ENCODE assay signal across 21 cellular contexts in the genomic region with DNA sequence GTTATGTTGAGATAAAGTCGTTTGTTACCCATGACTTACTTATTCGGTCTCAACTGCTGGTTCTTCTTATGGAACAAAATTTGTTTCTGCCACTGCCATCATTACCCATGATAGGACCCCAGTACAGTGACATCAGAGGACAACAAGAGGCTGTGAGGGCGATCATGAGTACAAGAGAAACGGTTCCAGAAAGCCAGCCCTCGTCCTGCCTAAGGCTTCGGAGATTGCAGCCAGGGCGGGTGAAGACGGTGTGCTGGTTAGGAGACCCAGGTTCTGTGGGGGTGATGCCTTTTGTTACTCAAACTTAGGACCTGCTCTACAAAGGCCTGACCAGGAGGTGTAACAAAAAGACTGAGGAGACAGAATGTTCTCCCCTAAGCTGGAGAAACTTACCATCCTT. TPM values are rescaled to one million over a fixed set of nuclear protein-coding genes. Genes with fewer than 3 reads are reported as not detected.
DNase-seq lines count a peak whose midpoint lies in the region; ATAC-seq and TF ChIP-seq lines count a peak whose summit lies in the region.
"Had no signal": no experiment of that assay in that cellular context is flagged by ENCODE, and none has a peak within 500 bp of the region (broad histone marks: within the 10 kb centered on the region; RNA-seq: fewer than 3 reads in every experiment).

No MANE protein-coding gene starts in this region.

- no peak for TF ChIP-seq CTCF in DND-41 (IDR thresholded peaks at IDR 0.05; ENCODE audit: borderline replicate concordance, extremely low read depth, low read length, poor library complexity, severe bottlenecking)

- no peak overlapping the region for H2AFZ ChIP-seq in DND-41 (ENCODE audit: low read depth, low read length)

- DNase-seq in DND-41 (no peak), T-cell (peak in 2 of 34 experiments; percentile 42 to 43), NCI-H82 treated with DMSO at 0.1 percent for 48 hours (lab: John Stamatoyannopoulos, UW; ENCODE audit: unreplicated experiment) (no peak), amniotic stem cell (lab: John Stamatoyannopoulos, UW) (no peak), superior temporal gyrus (ENCODE audit: extremely low spot score) (no peak)
- DNase-seq: brain microvascular endothelial cell, foreskin fibroblast, GDM1, hippocampal formation, Kasumi-1, NCI-H1417, T-helper 9 cell, tibial artery had no signal

- H3K79me2 ChIP-seq in DND-41 (ENCODE audit: insufficient read depth, low read length), result no peaks in the 10 kb centered on the region

- peak overlapping the region; percentile 96 to 98 for H3K27ac Mint-ChIP-seq in T-cell
- H3K27ac Mint-ChIP-seq in activated naive CD4-positive, alpha-beta T cell treated with anti-CD3 and anti-CD28 coated beads, Interleukin-2, amount 50 U/mL, for 24 hours, result peak overlapping the region; percentile 97
- H3K27ac Mint-ChIP-seq: B cell, memory B cell, nephron had no signal

- H3K4me2 ChIP-seq in DND-41 (ENCODE audit: insufficient read depth, low read length), result no peak overlapping the region

- no peaks in the 10 kb centered on the region for H3K27me3 Mint-ChIP-seq in T-cell
- no peaks in the 10 kb centered on the region for H3K27me3 Mint-ChIP-seq in activated naive CD4-positive, alpha-beta T cell treated with anti-CD3 and anti-CD28 coated beads, Interleukin-2, amount 50 U/mL, for 24 hours
- H3K27me3 Mint-ChIP-seq: memory B cell had no signal

- H3K4me3 ChIP-seq in DND-41 (ENCODE audit: low read depth in 1 of 2, low read length in 2 of 2) (no peak overlapping the region), skin epidermis (no peak overlapping the region)
- H3K4me3 ChIP-seq: SJSA1, tibial artery had no signal

- H3K36me3 ChIP-seq in DND-41 (ENCODE audit: insufficient read depth, low read length), result no peaks in the 10 kb centered on the region
- H3K36me3 ChIP-seq: brain microvascular endothelial cell, SJSA1, tibial artery had no signal

- CTCF ChIA-PET in T-cell (lab: Charles Lee), result interaction anchor here (0.6 to 2.4 kb wide), 6 partner anchors 7 to 75 kb away, joined by 3 to 17 read pairs (median 6); no protein-coding TSS in a partner anchor

- no peaks in the 10 kb centered on the region for H3K27me3 ChIP-seq in DND-41 (ENCODE audit: insufficient read depth, low read length, poor library complexity)
- H3K27me3 ChIP-seq: brain microvascular endothelial cell, SJSA1, tibial artery had no signal

- peaks cover 67% of the 10 kb centered on the region for H3K4me1 ChIP-seq in DND-41 (ENCODE audit: insufficient read depth, low read length)
- H3K4me1 ChIP-seq: tibial artery had no signal

- ATAC-seq in DND-41 (ENCODE audit: insufficient read depth, low read depth), result no peak
- peak in 3 of 4 experiments; percentile 6 to 10 (median 7) for ATAC-seq in T-cell (replicated peaks in 1 of 4)
- no peak for ATAC-seq in HG02938 (IDR thresholded peaks at IDR 0.05; ENCODE audit: unreplicated experiment)
- ATAC-seq: HCT116 had no signal

- H4K20me1 ChIP-seq in DND-41 (ENCODE audit: insufficient read depth, low read length), result no peaks in the 10 kb centered on the region

- H3K36me3 Mint-ChIP-seq in T-cell, result no peaks in the 10 kb centered on the region
- peaks cover 4% of the 10 kb centered on the region for H3K36me3 Mint-ChIP-seq in activated naive CD4-positive, alpha-beta T cell treated with anti-CD3 and anti-CD28 coated beads, Interleukin-2, amount 50 U/mL, for 24 hours
- H3K36me3 Mint-ChIP-seq: memory B cell had no signal

- H3K9me3 ChIP-seq in DND-41 (ENCODE audit: insufficient read depth, low read length, severe bottlenecking), result no peaks in the 10 kb centered on the region
- H3K9me3 ChIP-seq: SJSA1, tibial artery had no signal

- no peaks in the 10 kb centered on the region for H3K9me3 Mint-ChIP-seq in T-cell
- no peaks in the 10 kb centered on the region for H3K9me3 Mint-ChIP-seq in activated naive CD4-positive, alpha-beta T cell treated with anti-CD3 and anti-CD28 coated beads, Interleukin-2, amount 50 U/mL, for 24 hours
- H3K9me3 Mint-ChIP-seq: memory B cell, nephron had no signal

- POLR2A ChIA-PET in T-cell (lab: Charles Lee), result no interaction called here

- H3K4me3 Mint-ChIP-seq in T-cell, result peak overlapping the region; percentile 65 to 71 (median 70)
- peak overlapping the region; percentile 84 for H3K4me3 Mint-ChIP-seq in activated naive CD4-positive, alpha-beta T cell treated with anti-CD3 and anti-CD28 coated beads, Interleukin-2, amount 50 U/mL, for 24 hours
- H3K4me3 Mint-ChIP-seq: B cell, memory B cell, nephron had no signal

- H3K9ac ChIP-seq in DND-41 (ENCODE audit: low read depth, low read length), result no peak overlapping the region

- H3K27ac ChIP-seq in DND-41 (ENCODE audit: low read length) (peak overlapping the region; percentile 90), skin epidermis (peak overlapping the region in 12 of 21 experiments; percentile 12 to 93 (median 59))
- H3K27ac ChIP-seq: brain microvascular endothelial cell, SJSA1, tibial artery had no signal

- peaks cover 97 to 100% (median 98%) of the 10 kb centered on the region in 3 donors for H3K4me1 Mint-ChIP-seq in T-cell
- H3K4me1 Mint-ChIP-seq in activated naive CD4-positive, alpha-beta T cell treated with anti-CD3 and anti-CD28 coated beads, Interleukin-2, amount 50 U/mL, for 24 hours, result peaks cover 98% of the 10 kb centered on the region

RNA-seq across cellular contexts. Expression of a gene that starts 10.9 kb away (rescaled TPM):
- total RNA-seq in T-cell, result 100 to 1,000 TPM; 372 to 769 (median 428) TPM

Comparison
In these comparisons a context has a peak if more than half of its experiments do, and no peak if none do; other contexts are left out.
1. ATAC-seq: peak in T-cell (3 of 4); none in DND-41 (single experiment) and HG02938 (single experiment).